In genomic region chr16:10668322-10669045, GRCh38 we compare ENCODE assay signal across 9 cellular contexts. TPM values are rescaled to one million over a fixed set of nuclear protein-coding genes. Genes with fewer than 3 reads are reported as not detected.
DNase-seq lines count a peak whose midpoint lies in the region; ATAC-seq lines count a peak whose summit lies in the region.
"Had no signal": no experiment of that assay in that cellular context is flagged by ENCODE, and none has a peak within 500 bp of the region (broad histone marks: within the 10 kb centered on the region; RNA-seq: fewer than 3 reads in every experiment).

No MANE protein-coding gene starts in this region.

- H3K27me3 ChIP-seq in adipocyte (replicated peaks; ENCODE audit: control insufficient read depth, insufficient read depth, low read length), result no peaks in the 10 kb centered on the region

- H3K9me3 ChIP-seq in adipocyte (ENCODE audit: control insufficient read depth, low read length), result no peaks in the 10 kb centered on the region
- H3K9me3 ChIP-seq: SJSA1 had no signal

- no peaks in the 10 kb centered on the region for H3K36me3 ChIP-seq in adipocyte (ENCODE audit: control insufficient read depth, insufficient read depth, low read length, severe bottlenecking)
- H3K36me3 ChIP-seq: SJSA1 had no signal

- no peak for ATAC-seq in HG02973 (IDR thresholded peaks at IDR 0.05; ENCODE audit: unreplicated experiment)

- peaks cover 2% of the 10 kb centered on the region for H3K4me1 ChIP-seq in adipocyte (ENCODE audit: control insufficient read depth, insufficient read depth, low read length)
- H3K4me1 ChIP-seq: SJSA1 had no signal

- no peak overlapping the region for H3K9ac ChIP-seq in adipocyte (ENCODE audit: low read length)

- no peak overlapping the region for H3K4me3 ChIP-seq in adipocyte (ENCODE audit: low read length)
- H3K4me3 ChIP-seq: SJSA1 had no signal

- DNase-seq in EH (ENCODE audit: low read depth) (peak; percentile 35), HT1080 (ENCODE audit: low read depth) (peak; percentile 36), adipocyte (ENCODE audit: low read depth) (peak; percentile 16), islet precursor cell (peak; percentile 81), GF-D8 (lab: John Stamatoyannopoulos, UW) (no peak), dedifferentiated amniotic fluid mesenchymal stem cell (ENCODE audit: extremely low spot score) (no peak)
- no peak for DNase-seq in activated effector memory CD4-positive, alpha-beta T cell treated with anti-CD3 and anti-CD28 coated beads, Interleukin-2, amount 50 U/mL, for 16 hours

RNA-seq across cellular contexts. Expression of gene TEKT5, which starts 26.2 kb away (rescaled TPM):
- total RNA-seq in HT1080 (2014; rRNA removed; shearing (Covaris generic)), result 0.11 TPM in 1 of 2 replicates, not detected in the other
- polyA plus RNA-seq in HT1080 (2015; cell fraction: cytosol; rRNA removed), result 0.14 TPM in 1 of 2 replicates, not detected in the other
- polyA plus RNA-seq in HT1080 (2015; cell fraction: nucleus; rRNA removed), result not detected in 2 replicates
- total RNA-seq: SJSA1 had no signal

Comparison
In these comparisons a context has a peak if more than half of its experiments do, and no peak if none do; other contexts are left out.
1. DNase-seq: peak in EH (single experiment), HT1080 (single experiment), adipocyte (single experiment) and islet precursor cell (single experiment); none in GF-D8 (single experiment), activated effector memory CD4-positive, alpha-beta T cell treated with anti-CD3 and anti-CD28 coated beads, Interleukin-2, amount 50 U/mL, for 16 hours (single experiment) and dedifferentiated amniotic fluid mesenchymal stem cell (single experiment).